23 cellular contexts compared by ENCODE assay signal in genomic region chr2:16791496-16791895, GRCh38.
"Had no signal": no experiment of that assay in that cellular context is flagged by ENCODE, and none has a peak within 500 bp of the region (broad histone marks: within the 10 kb centered on the region; RNA-seq: fewer than 3 reads in every experiment).

No MANE protein-coding gene starts in this region.

- H3K4me1 Mint-ChIP-seq: nephron progenitor cell; stimulated activated naive B cell treated with anti-CD40 and anti-IgM and Interleukin-4, amounts not matched to agents 10 μg/mL and 1 μg/mL and 100 μg/mL, for 72 hours had no signal

- H3K36me3 ChIP-seq: colonic mucosa, gastrocnemius medialis, heart right ventricle, left lung, prostate gland, sigmoid colon, suprapubic skin had no signal

- H3K9me3 ChIP-seq: colonic mucosa, gastrocnemius medialis, heart right ventricle, left lung, mucosa of descending colon, prostate gland, sigmoid colon, suprapubic skin had no signal

- H3K4me3 ChIP-seq: colonic mucosa, gastrocnemius medialis, heart right ventricle, left lung, mucosa of descending colon, prostate gland, sigmoid colon, suprapubic skin had no signal

- H3K27ac ChIP-seq: colonic mucosa, gastrocnemius medialis, heart right ventricle, left lung, prostate gland, sigmoid colon, suprapubic skin had no signal

- H3K4me1 ChIP-seq: colonic mucosa, gastrocnemius medialis, heart right ventricle, left lung, prostate gland, sigmoid colon, suprapubic skin had no signal

- H3K27ac Mint-ChIP-seq: dendritic cell treated with granulocyte-macrophage colony-stimulating factor and Interleukin-4, amounts not matched to agents 40 ng/mL and 50 ng/mL, for 4 days; mesothelial cell of epicardium; naive B cell; nephron progenitor cell; stimulated activated naive B cell treated with anti-CD40 and anti-IgM and Interleukin-4, amounts not matched to agents 10 μg/mL and 1 μg/mL and 100 μg/mL, for 72 hours; stimulated activated naive CD8-positive, alpha-beta T cell treated with anti-CD3 and anti-CD28 coated beads, Interleukin-15, Interleukin-2, amounts not matched to agents 100 ng/mL and 50 ng/mL, for 24 hours had no signal

- H3K27me3 Mint-ChIP-seq: dendritic cell treated with granulocyte-macrophage colony-stimulating factor and Interleukin-4, amounts not matched to agents 40 ng/mL and 50 ng/mL, for 4 days; stimulated activated naive CD8-positive, alpha-beta T cell treated with anti-CD3 and anti-CD28 coated beads, Interleukin-15, Interleukin-2, amounts not matched to agents 100 ng/mL and 50 ng/mL, for 24 hours had no signal

- H3K27me3 ChIP-seq: colonic mucosa, gastrocnemius medialis, heart right ventricle, left lung, sigmoid colon, suprapubic skin had no signal

- H3K36me3 Mint-ChIP-seq: mesothelial cell of epicardium; naive B cell; stimulated activated naive B cell treated with anti-CD40 and anti-IgM and Interleukin-4, amounts not matched to agents 10 μg/mL and 1 μg/mL and 100 μg/mL, for 72 hours had no signal

- DNase-seq: central memory CD4-positive, alpha-beta T cell; colonic mucosa; effector memory CD4-positive, alpha-beta T cell; foreskin fibroblast; gastrocnemius medialis; glutamatergic neuron; heart right ventricle; hippocampal formation; left lung; mesenchymal stem cell; mucosa of descending colon; naive B cell; nephron progenitor cell; nucleus accumbens; right cardiac atrium; sigmoid colon; stimulated activated naive B cell treated with anti-CD40 and anti-IgM and Interleukin-4, amounts not matched to agents 10 μg/mL and 1 μg/mL and 100 μg/mL, for 72 hours; trophoblast cell had no signal

- H3K4me3 Mint-ChIP-seq: dendritic cell treated with granulocyte-macrophage colony-stimulating factor and Interleukin-4, amounts not matched to agents 40 ng/mL and 50 ng/mL, for 4 days; mesothelial cell of epicardium; naive B cell; nephron progenitor cell; stimulated activated naive B cell treated with anti-CD40 and anti-IgM and Interleukin-4, amounts not matched to agents 10 μg/mL and 1 μg/mL and 100 μg/mL, for 72 hours; stimulated activated naive CD8-positive, alpha-beta T cell treated with anti-CD3 and anti-CD28 coated beads, Interleukin-15, Interleukin-2, amounts not matched to agents 100 ng/mL and 50 ng/mL, for 24 hours had no signal

- H3K9me3 Mint-ChIP-seq: dendritic cell treated with granulocyte-macrophage colony-stimulating factor and Interleukin-4, amounts not matched to agents 40 ng/mL and 50 ng/mL, for 4 days; mesothelial cell of epicardium; naive B cell; nephron progenitor cell; stimulated activated naive B cell treated with anti-CD40 and anti-IgM and Interleukin-4, amounts not matched to agents 10 μg/mL and 1 μg/mL and 100 μg/mL, for 72 hours; stimulated activated naive CD8-positive, alpha-beta T cell treated with anti-CD3 and anti-CD28 coated beads, Interleukin-15, Interleukin-2, amounts not matched to agents 100 ng/mL and 50 ng/mL, for 24 hours had no signal
